15 cellular contexts compared by ENCODE assay signal in the genomic region with DNA sequence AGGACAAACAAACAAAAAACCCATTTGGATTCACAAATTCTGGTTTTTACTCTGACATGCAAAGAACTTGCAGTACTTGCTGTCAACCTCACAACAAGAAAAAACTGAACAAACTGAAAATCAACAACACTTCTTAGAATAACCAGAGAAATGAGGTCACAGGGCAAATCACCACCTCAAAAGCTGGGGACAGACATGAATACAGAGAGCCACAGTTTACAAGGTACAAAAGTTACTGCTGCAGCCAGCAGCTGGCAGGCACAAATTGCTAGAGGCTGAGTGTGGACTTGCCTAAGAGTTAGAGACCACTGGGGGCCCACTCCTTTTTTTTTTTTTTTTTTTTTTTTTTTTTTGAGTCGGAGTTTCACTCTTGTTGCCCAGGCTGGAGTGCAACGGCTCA. TPM values are rescaled to one million over a fixed set of nuclear protein-coding genes. Genes with fewer than 3 reads are reported as not detected.
A peak's percentile ranks its signal among the peaks of the same experiment; 100 is the strongest.
DNase-seq lines count a peak whose midpoint lies in the region; ATAC-seq and TF ChIP-seq lines count a peak whose summit lies in the region.
"Had no signal": no experiment of that assay in that cellular context is flagged by ENCODE, and none has a peak within 500 bp of the region (broad histone marks: within the 10 kb centered on the region; RNA-seq: fewer than 3 reads in every experiment).

No MANE protein-coding gene starts in this region.

- H3K9me3 Mint-ChIP-seq in activated T-cell treated with anti-CD3 and anti-CD28 coated beads, Interleukin-2, amount 50 U/mL, for 72 hours = peaks cover 13 to 17% of the 10 kb centered on the region in 2 donors
- H3K9me3 Mint-ChIP-seq in activated T-cell treated with anti-CD3 and anti-CD28 coated beads, Interleukin-2, amount 50 U/mL, for 24 hours = peaks cover 28% of the 10 kb centered on the region
- H3K9me3 Mint-ChIP-seq in T-helper 2 cell treated with Interferon-gamma antibody and Interleukin-4, amounts not matched to agents 5 μg/mL and 100 μg/mL, for 36 hours = peaks cover 39% of the 10 kb centered on the region
- peaks cover 12% of the 10 kb centered on the region for H3K9me3 Mint-ChIP-seq in endothelial cell (ENCODE audit: unreplicated experiment)

- H3K36me3 Mint-ChIP-seq in activated T-cell treated with anti-CD3 and anti-CD28 coated beads, Interleukin-2, amount 50 U/mL, for 72 hours (ENCODE audit: insufficient read depth in 2 of 2) = peaks cover 4 to 14% of the 10 kb centered on the region in 2 donors
- no peaks in the 10 kb centered on the region for H3K36me3 Mint-ChIP-seq in activated T-cell treated with anti-CD3 and anti-CD28 coated beads, Interleukin-2, amount 50 U/mL, for 24 hours (ENCODE audit: low read depth)
- peaks cover 41% of the 10 kb centered on the region for H3K36me3 Mint-ChIP-seq in T-helper 2 cell treated with Interferon-gamma antibody and Interleukin-4, amounts not matched to agents 5 μg/mL and 100 μg/mL, for 36 hours (ENCODE audit: low read depth)
- peaks cover 18% of the 10 kb centered on the region for H3K36me3 Mint-ChIP-seq in endothelial cell (ENCODE audit: low read depth, unreplicated experiment)
- H3K36me3 Mint-ChIP-seq: CD14-positive monocyte had no signal

- H3K4me1 ChIP-seq in mucosa of descending colon (ENCODE audit: low read depth) = no peaks in the 10 kb centered on the region

- H3K4me3 ChIP-seq in mucosa of descending colon = no peak overlapping the region

- H3K4me3 Mint-ChIP-seq in activated T-cell treated with anti-CD3 and anti-CD28 coated beads, Interleukin-2, amount 50 U/mL, for 72 hours = no peak overlapping the region
- H3K4me3 Mint-ChIP-seq in activated T-cell treated with anti-CD3 and anti-CD28 coated beads, Interleukin-2, amount 50 U/mL, for 24 hours = no peak overlapping the region
- H3K4me3 Mint-ChIP-seq in T-helper 2 cell treated with Interferon-gamma antibody and Interleukin-4, amounts not matched to agents 5 μg/mL and 100 μg/mL, for 36 hours = peak overlapping the region; percentile 68
- H3K4me3 Mint-ChIP-seq in endothelial cell (ENCODE audit: unreplicated experiment) = peak overlapping the region; percentile 19
- H3K4me3 Mint-ChIP-seq: CD14-positive monocyte, HFFc6 had no signal

- peaks cover 25% of the 10 kb centered on the region for H3K27me3 Mint-ChIP-seq in activated T-cell treated with anti-CD3 and anti-CD28 coated beads, Interleukin-2, amount 50 U/mL, for 72 hours (ENCODE audit: low read depth)
- peaks cover 14% of the 10 kb centered on the region for H3K27me3 Mint-ChIP-seq in activated T-cell treated with anti-CD3 and anti-CD28 coated beads, Interleukin-2, amount 50 U/mL, for 24 hours
- peaks cover 24% of the 10 kb centered on the region for H3K27me3 Mint-ChIP-seq in T-helper 2 cell treated with Interferon-gamma antibody and Interleukin-4, amounts not matched to agents 5 μg/mL and 100 μg/mL, for 36 hours (ENCODE audit: low read depth)
- H3K27me3 Mint-ChIP-seq in endothelial cell (ENCODE audit: unreplicated experiment) = peaks cover 4% of the 10 kb centered on the region

- TF ChIP-seq CTCF in endothelial cell (IDR thresholded peaks at IDR 0.05; ENCODE audit: unreplicated experiment) (no peak), mucosa of descending colon (IDR thresholded peaks at IDR 0.05) (no peak)

- peaks cover 10% of the 10 kb centered on the region for H3K9me3 ChIP-seq in mucosa of descending colon

- intact Hi-C loops in mucosa of descending colon (cut with DNase I, micrococcal nuclease) (no loop called here), left ventricle myocardium superior (cut with micrococcal nuclease) (no loop called here)

- no peaks in the 10 kb centered on the region for H3K36me3 ChIP-seq in mucosa of descending colon (ENCODE audit: low read depth)

- ATAC-seq in activated T-cell treated with anti-CD3 and anti-CD28 coated beads, Interleukin-2, amount 50 U/mL, for 72 hours (replicated peaks in 1 of 2) = peak; percentile 54 to 87
- ATAC-seq in mucosa of descending colon = peak; percentile 59
- no peak for ATAC-seq in left ventricle myocardium superior

- H3K4me1 Mint-ChIP-seq in activated T-cell treated with anti-CD3 and anti-CD28 coated beads, Interleukin-2, amount 50 U/mL, for 72 hours (ENCODE audit: low read depth) = no peaks in the 10 kb centered on the region
- H3K4me1 Mint-ChIP-seq in activated T-cell treated with anti-CD3 and anti-CD28 coated beads, Interleukin-2, amount 50 U/mL, for 24 hours (ENCODE audit: low read depth) = peaks cover 5% of the 10 kb centered on the region
- peaks cover 27% of the 10 kb centered on the region for H3K4me1 Mint-ChIP-seq in T-helper 2 cell treated with Interferon-gamma antibody and Interleukin-4, amounts not matched to agents 5 μg/mL and 100 μg/mL, for 36 hours (ENCODE audit: low read depth)
- no peaks in the 10 kb centered on the region for H3K4me1 Mint-ChIP-seq in endothelial cell (ENCODE audit: unreplicated experiment)
- H3K4me1 Mint-ChIP-seq: CD14-positive monocyte had no signal

- DNase-seq in activated T-cell treated with anti-CD3 and anti-CD28 coated beads, Interleukin-2, amount 50 U/mL, for 72 hours = peak in 1 of 2 donors; percentile 7
- no peak for DNase-seq in activated T-cell treated with anti-CD3 and anti-CD28 coated beads, Interleukin-2, amount 50 U/mL, for 24 hours
- DNase-seq in T-helper 2 cell treated with Interferon-gamma antibody and Interleukin-4, amounts not matched to agents 5 μg/mL and 100 μg/mL, for 36 hours (ENCODE audit: low spot score) = no peak
- no peak for DNase-seq in endothelial cell (ENCODE audit: low spot score)
- DNase-seq in mucosa of descending colon = no peak
- no peak for DNase-seq in GM19238 (ENCODE audit: insufficient read length, low spot score)
- no peak for DNase-seq in AG08396 (ENCODE audit: low spot score)
- no peak for DNase-seq in left ventricle myocardium superior
- DNase-seq: Caco-2, EL, HFFc6, NCI-H1048, NCI-H2081 treated with DMSO at 0.1 percent for 48 hours, NCI-H510A treated with DMSO at 0.1 percent for 48 hours had no signal

- no peak overlapping the region for H3K27ac Mint-ChIP-seq in activated T-cell treated with anti-CD3 and anti-CD28 coated beads, Interleukin-2, amount 50 U/mL, for 72 hours
- no peak overlapping the region for H3K27ac Mint-ChIP-seq in activated T-cell treated with anti-CD3 and anti-CD28 coated beads, Interleukin-2, amount 50 U/mL, for 24 hours
- peak overlapping the region; percentile 89 for H3K27ac Mint-ChIP-seq in T-helper 2 cell treated with Interferon-gamma antibody and Interleukin-4, amounts not matched to agents 5 μg/mL and 100 μg/mL, for 36 hours
- no peak overlapping the region for H3K27ac Mint-ChIP-seq in endothelial cell (ENCODE audit: unreplicated experiment)
- H3K27ac Mint-ChIP-seq: CD14-positive monocyte, HFFc6 had no signal

RNA-seq across cellular contexts. Expression of a gene that starts 15.0 kb away (rescaled TPM):
- 1 to 10 TPM; 3.1 to 4.2 TPM for total RNA-seq in activated T-cell treated with anti-CD3 and anti-CD28 coated beads, Interleukin-2, amount 50 U/mL, for 72 hours
- total RNA-seq in endothelial cell (ENCODE audit: unreplicated experiment) (1.9 TPM), mucosa of descending colon (1 to 10 TPM; 2.0 to 3.7 (median 3.5) TPM), left ventricle myocardium superior (not detected)

Comparison
In these comparisons a context has a peak if more than half of its experiments do, and no peak if none do; other contexts are left out.
1. H3K4me3 Mint-ChIP-seq: peak in T-helper 2 cell treated with Interferon-gamma antibody and Interleukin-4, amounts not matched to agents 5 μg/mL and 100 μg/mL, for 36 hours (single experiment) and endothelial cell (single experiment); none in activated T-cell treated with anti-CD3 and anti-CD28 coated beads, Interleukin-2, amount 50 U/mL, for 72 hours (0 of 2) and activated T-cell treated with anti-CD3 and anti-CD28 coated beads, Interleukin-2, amount 50 U/mL, for 24 hours (single experiment).